Comparison of ENCODE assay signal across 18 cellular contexts in genomic region chr6:53532942-53533341, GRCh38. TPM values are rescaled to one million over a fixed set of nuclear protein-coding genes. Genes with fewer than 3 reads are reported as not detected.
DNase-seq lines count a peak whose midpoint lies in the region; ATAC-seq and TF ChIP-seq lines count a peak whose summit lies in the region.
"Had no signal": no experiment of that assay in that cellular context is flagged by ENCODE, and none has a peak within 500 bp of the region (broad histone marks: within the 10 kb centered on the region; RNA-seq: fewer than 3 reads in every experiment).

No MANE protein-coding gene starts in this region.

- H3K79me2 ChIP-seq in smooth muscle cell (ENCODE audit: low read depth) = peaks cover 24% of the 10 kb centered on the region

- TF ChIP-seq CTCF in smooth muscle cell (IDR thresholded peaks at IDR 0.05; ENCODE audit: borderline replicate concordance, insufficient read depth, poor library complexity, severe bottlenecking) = no peak
- no peak for TF ChIP-seq CTCF in testis (IDR thresholded peaks at IDR 0.05)

- no peaks in the 10 kb centered on the region for H3K27me3 ChIP-seq in smooth muscle cell (ENCODE audit: low read depth)
- H3K27me3 ChIP-seq in testis = no peaks in the 10 kb centered on the region
- H3K27me3 ChIP-seq: BLaER1, body of pancreas, MG63 had no signal

- H3K36me3 ChIP-seq in smooth muscle cell (ENCODE audit: low read depth) (no peaks in the 10 kb centered on the region), testis (ENCODE audit: low read depth, missing control alignments) (no peaks in the 10 kb centered on the region)
- H3K36me3 ChIP-seq: MG63 had no signal

- H3F3A ChIP-seq in smooth muscle cell (ENCODE audit: low read depth) = peaks cover 4% of the 10 kb centered on the region

- no peak for TF ChIP-seq POLR2A in erythroblast (IDR thresholded peaks at IDR 0.05; ENCODE audit: low read length)
- TF ChIP-seq POLR2A in testis (IDR thresholded peaks at IDR 0.05) = no peak

- peak overlapping the region; percentile 24 for H3K4me2 ChIP-seq in smooth muscle cell
- H3K4me2 ChIP-seq: BLaER1 had no signal

- peak overlapping the region; percentile 26 for H2AFZ ChIP-seq in smooth muscle cell (ENCODE audit: low read depth)

- H3K4me3 ChIP-seq in smooth muscle cell (no peak overlapping the region), testis (no peak overlapping the region)
- H3K4me3 ChIP-seq: BLaER1, body of pancreas, MG63 had no signal

- H3K4me1 ChIP-seq in smooth muscle cell (ENCODE audit: low read depth) (peaks cover 41% of the 10 kb centered on the region), testis (peaks cover 12% of the 10 kb centered on the region)
- H3K4me1 ChIP-seq: BLaER1 had no signal

- H3K9me3 ChIP-seq in smooth muscle cell (replicated peaks; ENCODE audit: low read depth) = no peaks in the 10 kb centered on the region
- H3K9me3 ChIP-seq in testis = no peaks in the 10 kb centered on the region
- H3K9me3 ChIP-seq: body of pancreas, MG63 had no signal

- H3K27ac ChIP-seq in smooth muscle cell (ENCODE audit: low read depth) = peak overlapping the region; percentile 42
- no peak overlapping the region for H3K27ac ChIP-seq in testis
- H3K27ac ChIP-seq: 22Rv1, BLaER1 had no signal

- 63% methylated on average over 1 of the region's 1 CpG for WGBS in smooth muscle cell (ENCODE audit: low lambda C conversion rate)
- WGBS in testis, 2 donors = 85 to 97% methylated on average over 1 of the region's 1 CpG

- no peaks in the 10 kb centered on the region for H4K20me1 ChIP-seq in smooth muscle cell (ENCODE audit: low read depth)

- intact Hi-C loops in testis (cut with DNase I; ENCODE audit: low total_unique reads) = no loop called here

- peak; percentile 18 to 34 for ATAC-seq in activated CD4-positive, CD25-positive, alpha-beta regulatory T cell treated with anti-CD3 and anti-CD28 coated beads, Interleukin-2, amount 50 U/mL, for 24 hours
- ATAC-seq in HG02938 (IDR thresholded peaks at IDR 0.05; ENCODE audit: unreplicated experiment) (peak; percentile 72), HG03280 (IDR thresholded peaks at IDR 0.05; ENCODE audit: unreplicated experiment) (no peak), HG02973 (IDR thresholded peaks at IDR 0.05; ENCODE audit: unreplicated experiment) (no peak)
- ATAC-seq: body of pancreas had no signal

- no peak for DNase-seq in activated CD4-positive, CD25-positive, alpha-beta regulatory T cell treated with anti-CD3 and anti-CD28 coated beads, Interleukin-2, amount 50 U/mL, for 72 hours
- DNase-seq in erythroblast (lab: John Stamatoyannopoulos, UW) = peak; percentile 34 to 70
- no peak for DNase-seq in smooth muscle cell (lab: John Stamatoyannopoulos, UW; ENCODE audit: unreplicated experiment)
- DNase-seq in testis = no peak
- DNase-seq: activated CD4-positive, alpha-beta T cell treated with anti-CD3 and anti-CD28 coated beads for 1 hour; activated CD8-positive, alpha-beta memory T cell treated with anti-CD3 and anti-CD28 coated beads, Interleukin-2, amount 50 U/mL, for 4 hours; activated naive CD4-positive, alpha-beta T cell treated with Interleukin-2 at 50 U/mL for 16 hours; body of pancreas; MG63; NCI-H187; NCI-H446; Right ventricle myocardium superior had no signal

- no peak overlapping the region for H3K9ac ChIP-seq in smooth muscle cell (ENCODE audit: low read depth)
- H3K9ac ChIP-seq: BLaER1 had no signal

RNA-seq across cellular contexts. Expression of gene GCLC, which starts 12.0 kb away (rescaled TPM):
- total RNA-seq in smooth muscle cell (7.1 and 9.4 TPM in 2 replicates), testis (10 to 100 TPM; 37.6 to 44.4 TPM)
- polyA plus RNA-seq in smooth muscle cell (3.7 and 6.1 TPM in 2 replicates), testis (ENCODE audit: insufficient read depth, low read depth, low replicate concordance) (20.1 TPM)

Comparison
In these comparisons a context has a peak if more than half of its experiments do, and no peak if none do; other contexts are left out.
1. ATAC-seq: peak in activated CD4-positive, CD25-positive, alpha-beta regulatory T cell treated with anti-CD3 and anti-CD28 coated beads, Interleukin-2, amount 50 U/mL, for 24 hours (2 of 2) and HG02938 (single experiment); none in HG03280 (single experiment) and HG02973 (single experiment).
2. DNase-seq: peak in erythroblast (2 of 2); none in activated CD4-positive, CD25-positive, alpha-beta regulatory T cell treated with anti-CD3 and anti-CD28 coated beads, Interleukin-2, amount 50 U/mL, for 72 hours (single experiment), smooth muscle cell (single experiment) and testis (single experiment).